Comparison of ENCODE assay signal across 11 cellular contexts in the genomic region with DNA sequence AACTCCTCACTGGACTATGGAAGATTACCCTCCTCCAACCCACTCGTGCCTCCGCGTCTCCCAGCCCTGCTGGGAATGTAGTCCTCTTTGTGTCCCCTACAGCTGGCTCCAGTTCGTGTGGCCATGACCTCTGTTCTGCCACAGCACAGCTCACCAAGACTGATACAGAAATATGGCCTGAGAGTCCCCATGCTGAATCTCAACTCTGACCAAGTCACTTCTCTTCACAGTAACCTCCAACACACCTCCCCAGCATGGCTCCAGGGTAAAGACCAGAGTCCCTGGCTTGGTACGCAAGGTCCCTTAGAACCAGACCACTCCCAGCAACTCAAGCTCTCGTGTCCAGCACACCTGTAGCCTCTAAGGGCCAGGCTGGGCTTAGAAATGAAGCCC. TPM values are rescaled to one million over a fixed set of nuclear protein-coding genes. Genes with fewer than 3 reads are reported as not detected.
DNase-seq lines count a peak whose midpoint lies in the region; ATAC-seq and TF ChIP-seq lines count a peak whose summit lies in the region.
"Had no signal": no experiment of that assay in that cellular context is flagged by ENCODE, and none has a peak within 500 bp of the region (broad histone marks: within the 10 kb centered on the region; RNA-seq: fewer than 3 reads in every experiment).

No MANE protein-coding gene starts in this region.

- H3K9me3 ChIP-seq in BLaER1 (no peaks in the 10 kb centered on the region), SJSA1 (replicated peaks) (no peaks in the 10 kb centered on the region), heart right ventricle (no peaks in the 10 kb centered on the region)

- H3K27ac Mint-ChIP-seq in activated CD4-positive, alpha-beta memory T cell treated with anti-CD3 and anti-CD28 coated beads for 36 hours, result no peak overlapping the region

- POLR2A ChIA-PET in activated CD4-positive, alpha-beta memory T cell treated with anti-CD3 and anti-CD28 coated beads for 36 hours (lab: Charles Lee), result interaction anchor here (1.3 kb wide), 1 partner anchor 12 kb away, joined by 3 read pairs; a partner anchor contains a TSS

- H3K36me3 ChIP-seq in BLaER1 (peaks cover 59% of the 10 kb centered on the region), SJSA1 (peaks cover 80% of the 10 kb centered on the region), heart right ventricle (peaks cover 12 to 50% (median 25%) of the 10 kb centered on the region in 9 donors), rectal smooth muscle tissue (ENCODE audit: control insufficient read depth, insufficient read depth, low read length) (peaks cover 36% of the 10 kb centered on the region)

- H3K9me3 Mint-ChIP-seq in activated CD4-positive, alpha-beta memory T cell treated with anti-CD3 and anti-CD28 coated beads for 36 hours, result no peaks in the 10 kb centered on the region

- peaks cover 31% of the 10 kb centered on the region for H3K4me1 ChIP-seq in BLaER1
- H3K4me1 ChIP-seq in SJSA1 (replicated peaks), result peaks cover 86% of the 10 kb centered on the region
- peaks cover 38 to 85% (median 70%) of the 10 kb centered on the region in 9 donors for H3K4me1 ChIP-seq in heart right ventricle
- peaks cover 22% of the 10 kb centered on the region for H3K4me1 ChIP-seq in rectal smooth muscle tissue (ENCODE audit: control insufficient read depth, insufficient read depth, low read length)

- H4K20me1 ChIP-seq in BLaER1, result peaks cover 88% of the 10 kb centered on the region

- WGBS in heart right ventricle, 2 donors, result 63 to 65% methylated on average over 6 of the region's 6 CpGs

- peaks cover 5% of the 10 kb centered on the region for H3K4me1 Mint-ChIP-seq in activated CD4-positive, alpha-beta memory T cell treated with anti-CD3 and anti-CD28 coated beads for 36 hours (ENCODE audit: low read depth)

- ATAC-seq in heart right ventricle (peak in 2 of 8 donors; percentile 6 to 9), GM18505 (IDR thresholded peaks at IDR 0.05; ENCODE audit: unreplicated experiment) (no peak)

- H3K4me3 Mint-ChIP-seq in activated CD4-positive, alpha-beta memory T cell treated with anti-CD3 and anti-CD28 coated beads for 36 hours, result no peak overlapping the region

- no peak overlapping the region for H3K9ac ChIP-seq in BLaER1
- no peak overlapping the region for H3K9ac ChIP-seq in rectal smooth muscle tissue (ENCODE audit: low read length)

- DNase-seq in SJSA1 (ENCODE audit: low read depth in 1 of 2, low spot score in 2 of 2) (no peak), heart right ventricle (no peak), activated T-cell treated with anti-CD3 and anti-CD28 coated beads for 4 hours (no peak)
- DNase-seq in activated CD4-positive, alpha-beta memory T cell treated with anti-CD3 and anti-CD28 coated beads for 36 hours, result no peak
- DNase-seq in stimulated activated naive CD4-positive, alpha-beta T cell (lab: John Stamatoyannopoulos, UW), result no peak
- DNase-seq: NCI-H446 treated with DMSO at 0.1 percent for 48 hours; stimulated activated naive CD4-positive, alpha-beta T cell treated with Interleukin-2 at 50 U/mL for 16 hours had no signal

- no peak overlapping the region for H3K4me2 ChIP-seq in BLaER1

- peaks cover 17% of the 10 kb centered on the region for H3K36me3 Mint-ChIP-seq in activated CD4-positive, alpha-beta memory T cell treated with anti-CD3 and anti-CD28 coated beads for 36 hours

- 0 out of 2 replicates have a peak overlapping the region, but pooled peaks have one; percentile 46 for H3K27ac ChIP-seq in BLaER1
- peak overlapping the region; percentile 95 for H3K27ac ChIP-seq in SJSA1
- H3K27ac ChIP-seq in heart right ventricle, result peak overlapping the region; percentile 77 to 93 (median 86)
- peak overlapping the region; percentile 69 for H3K27ac ChIP-seq in rectal smooth muscle tissue (ENCODE audit: low read depth, low read length)

- TF ChIP-seq CTCF in heart right ventricle (IDR thresholded peaks at IDR 0.05), result no peak

- H3K4me3 ChIP-seq in BLaER1 (no peak overlapping the region), SJSA1 (no peak overlapping the region), heart right ventricle (no peak overlapping the region), rectal smooth muscle tissue (ENCODE audit: low read length) (no peak overlapping the region)

- no peak for TF ChIP-seq POLR2A in GM18505 (IDR thresholded peaks at IDR 0.05; ENCODE audit: borderline replicate concordance, extremely low read depth, insufficient read depth, insufficient read length)

- H3K27me3 ChIP-seq in BLaER1 (peaks cover 46% of the 10 kb centered on the region), SJSA1 (replicated peaks) (no peaks in the 10 kb centered on the region), heart right ventricle (peaks cover 0 to 28% (median 0%) of the 10 kb centered on the region in 7 donors), rectal smooth muscle tissue (ENCODE audit: control insufficient read depth, insufficient read depth, low read length) (peaks cover 4% of the 10 kb centered on the region)

- intact Hi-C loops in heart right ventricle (cut with DNase I), result loop anchor here in 1 of 10 donors (5.0 kb wide), 1 partner anchor 130 kb away; a partner anchor contains a TSS
- intact Hi-C loops in activated CD4-positive, alpha-beta memory T cell treated with anti-CD3 and anti-CD28 coated beads for 36 hours (cut with micrococcal nuclease), result no loop called here

- H3K27me3 Mint-ChIP-seq in activated CD4-positive, alpha-beta memory T cell treated with anti-CD3 and anti-CD28 coated beads for 36 hours, result peaks cover 19% of the 10 kb centered on the region

- CTCF ChIA-PET in activated CD4-positive, alpha-beta memory T cell treated with anti-CD3 and anti-CD28 coated beads for 36 hours (lab: Charles Lee), result interaction anchor here (1.3 kb wide), 2 partner anchors 39 kb away, joined by 3 to 5 read pairs; a partner anchor contains a TSS

RNA-seq across cellular contexts. Expression of a gene that starts 2.3 kb away (rescaled TPM):
- total RNA-seq in SJSA1 (2014; rRNA removed; shearing (Covaris generic)), result 86.6 and 136 TPM in 2 replicates
- total RNA-seq in heart right ventricle, result 10 to 100 TPM in 8 of 10 donors, 1 to 10 TPM in 2; 6.1 to 24.0 (median 12.6) TPM
- polyA plus RNA-seq in heart right ventricle, result 10 to 100 TPM in 1 of 2 donors, 1 to 10 TPM in 1; 7.7 to 63.5 TPM
- 1 to 10 TPM; 1.1 TPM for total RNA-seq in activated CD4-positive, alpha-beta memory T cell treated with anti-CD3 and anti-CD28 coated beads for 36 hours

RNA-seq across cellular contexts. Expression of a gene that starts 12.0 kb away (rescaled TPM):
- 377 and 397 TPM in 2 replicates for total RNA-seq in SJSA1 (2014; rRNA removed; shearing (Covaris generic))
- 1,000 to 10,000 TPM in 9 of 10 donors, 100 to 1,000 TPM in 1; 723 to 1,173 (median 1,035) TPM for total RNA-seq in heart right ventricle
- polyA plus RNA-seq in heart right ventricle, result 1,000 to 10,000 TPM in 1 of 2 donors, 100 to 1,000 TPM in 1; 859 to 1,330 TPM
- total RNA-seq in activated CD4-positive, alpha-beta memory T cell treated with anti-CD3 and anti-CD28 coated beads for 36 hours, result 100 to 1,000 TPM; 251 to 259 TPM

RNA-seq across cellular contexts. Expression of a gene that starts 24.2 kb away (rescaled TPM):
- total RNA-seq in SJSA1 (2014; rRNA removed; shearing (Covaris generic)), result not detected in 2 replicates
- total RNA-seq in heart right ventricle, result not detected
- not detected for polyA plus RNA-seq in heart right ventricle
- under 1 TPM in 1 of 2 experiments, not detected in 1; 0.75 TPM for total RNA-seq in activated CD4-positive, alpha-beta memory T cell treated with anti-CD3 and anti-CD28 coated beads for 36 hours
- total RNA-seq: myocyte had no signal

RNA-seq across cellular contexts. Expression of a gene that starts 33.8 kb away (rescaled TPM):
- 10.1 and 12.1 TPM in 2 replicates for total RNA-seq in SJSA1 (2014; rRNA removed; shearing (Covaris generic))
- under 1 TPM in 4 of 10 donors, not detected in 6; 0.19 to 0.77 (median 0.28) TPM for total RNA-seq in heart right ventricle
- under 1 TPM; 0.06 to 0.22 TPM for polyA plus RNA-seq in heart right ventricle
- not detected for total RNA-seq in activated CD4-positive, alpha-beta memory T cell treated with anti-CD3 and anti-CD28 coated beads for 36 hours

RNA-seq across cellular contexts. Expression of a gene that starts 37.9 kb away (rescaled TPM):
- total RNA-seq in SJSA1 (2014; rRNA removed; shearing (Covaris generic)), result 10.6 and 16.4 TPM in 2 replicates
- 10 to 100 TPM in 6 of 10 donors, 1 to 10 TPM in 4; 5.2 to 17.7 (median 10.2) TPM for total RNA-seq in heart right ventricle
- polyA plus RNA-seq in heart right ventricle, result 10 to 100 TPM; 11.3 to 25.4 TPM
- 10 to 100 TPM; 47.7 to 52.4 TPM for total RNA-seq in activated CD4-positive, alpha-beta memory T cell treated with anti-CD3 and anti-CD28 coated beads for 36 hours
